In genomic region chr11:128904303-128904871, GRCh38 we compare ENCODE assay signal across 1 cellular context.
TF ChIP-seq lines count a peak whose summit lies in the region.

No MANE protein-coding gene starts in this region.

TF ChIP-seq in H1, 55 proteins besides CTCF, POLR2A, EP300 and RAD21:
- peak; percentile 90 for TF ChIP-seq SUZ12 (IDR thresholded peaks at IDR 0.05; ENCODE audit: low read length)
- peak; percentile 93 for TF ChIP-seq EZH2 (IDR thresholded peaks at IDR 0.05; ENCODE audit: low read depth, low read length, severe bottlenecking)
- no peak for TF ChIP-seq SRF (IDR thresholded peaks at IDR 0.05; ENCODE audit: low read depth, low read length)
- no peak for TF ChIP-seq ZNF274 (IDR thresholded peaks at IDR 0.05; ENCODE audit: borderline replicate concordance, extremely low read depth, low read length)
- no peak for TF ChIP-seq TBP (IDR thresholded peaks at IDR 0.05; ENCODE audit: low read depth, low read length)
- TF ChIP-seq RNF2 (IDR thresholded peaks at IDR 0.05; ENCODE audit: borderline replicate concordance, low read depth, low read length, missing control alignments, poor library complexity, severe bottlenecking), result peak; percentile 96
- peak; percentile 68; the same call in 1 of the 2 replicates for TF ChIP-seq CBX8 (IDR thresholded peaks at IDR 0.05; ENCODE audit: borderline replicate concordance, low read depth, low read length)
- no peak for TF ChIP-seq BACH1 (IDR thresholded peaks at IDR 0.05; ENCODE audit: low read length)
- TF ChIP-seq E2F6 (IDR thresholded peaks at IDR 0.05), result 0 out of 2 replicates have a peak, but pooled peaks have one; percentile 9
